24 cellular contexts compared by ENCODE assay signal in genomic region chr14:94676495-94677238, GRCh38.
"Had no signal": no experiment of that assay in that cellular context is flagged by ENCODE, and none has a peak within 500 bp of the region (broad histone marks: within the 10 kb centered on the region; RNA-seq: fewer than 3 reads in every experiment).

No MANE protein-coding gene starts in this region.

- DNase-seq: activated CD4-positive, alpha-beta memory T cell treated with anti-CD3 and anti-CD28 coated beads for 36 hours; activated CD4-positive, alpha-beta T cell treated with anti-CD3 and anti-CD28 coated beads, Interleukin-2, amount 10 ng/mL, durations not matched to agents 24 days and 14 days; activated gamma-delta T cell; activated naive CD4-positive, alpha-beta T cell treated with anti-CD3 and anti-CD28 coated beads, Interleukin-2, amount 50 U/mL, for 16 hours; activated T-cell treated with anti-CD3 and anti-CD28 coated beads, Interleukin-2, amount 50 U/mL, for 24 hours; amniotic stem cell; central memory CD4-positive, alpha-beta T cell; effector memory CD8-positive, alpha-beta T cell; left cardiac atrium; mammary epithelial cell; naive B cell; nephron progenitor cell; pancreas; stimulated activated CD4-positive, alpha-beta T cell treated with anti-CD3 and anti-CD28 coated beads, Interleukin-2, amount 100 ng/mL, for 48 hours; stimulated activated naive CD4-positive, alpha-beta T cell treated with Interleukin-2 at 50 U/mL for 16 hours; T-helper 1 cell; transverse colon; uterus had no signal

- H3K9me3 ChIP-seq: gastroesophageal sphincter, pancreas, prostate gland, transverse colon, uterus had no signal

- H3K4me3 ChIP-seq: gastroesophageal sphincter, hepatocyte, pancreas, prostate gland, transverse colon, uterus had no signal

- H3K36me3 Mint-ChIP-seq: activated CD4-positive, alpha-beta memory T cell treated with anti-CD3 and anti-CD28 coated beads for 36 hours; mesothelial cell of epicardium; naive B cell had no signal

- H3K4me3 Mint-ChIP-seq: activated CD4-positive, alpha-beta memory T cell treated with anti-CD3 and anti-CD28 coated beads for 36 hours; activated CD4-positive, alpha-beta T cell treated with anti-CD3 and anti-CD28 coated beads, Interleukin-2, amount 10 ng/mL, durations not matched to agents 24 days and 14 days; activated T-cell treated with anti-CD3 and anti-CD28 coated beads, Interleukin-2, amount 50 U/mL, for 24 hours; effector memory CD8-positive, alpha-beta T cell; mesothelial cell of epicardium; naive B cell; nephron progenitor cell had no signal

- ATAC-seq: effector memory CD8-positive, alpha-beta T cell; gastroesophageal sphincter; left cardiac atrium; pancreas had no signal

- H3K27ac ChIP-seq: gastroesophageal sphincter, hepatocyte, pancreas, prostate gland, transverse colon, uterus, VCaP had no signal

- H3K36me3 ChIP-seq: gastroesophageal sphincter, pancreas, prostate gland, transverse colon, uterus had no signal

- H3K4me1 ChIP-seq: gastroesophageal sphincter, pancreas, prostate gland, transverse colon, uterus had no signal

- H3K27ac Mint-ChIP-seq: activated CD4-positive, alpha-beta memory T cell treated with anti-CD3 and anti-CD28 coated beads for 36 hours; activated CD4-positive, alpha-beta T cell treated with anti-CD3 and anti-CD28 coated beads, Interleukin-2, amount 10 ng/mL, durations not matched to agents 24 days and 14 days; activated T-cell treated with anti-CD3 and anti-CD28 coated beads, Interleukin-2, amount 50 U/mL, for 24 hours; mesothelial cell of epicardium; nephron progenitor cell had no signal

- H3K4me2 ChIP-seq: hepatocyte had no signal

- H3K27me3 ChIP-seq: hepatocyte, pancreas, uterus had no signal

- H3K4me1 Mint-ChIP-seq: activated CD4-positive, alpha-beta T cell treated with anti-CD3 and anti-CD28 coated beads, Interleukin-2, amount 10 ng/mL, durations not matched to agents 24 days and 14 days; mesothelial cell of epicardium had no signal

- FAIRE-seq: keratinocyte, pancreas had no signal

- H2AFZ ChIP-seq: hepatocyte had no signal

- H3K9me3 Mint-ChIP-seq: activated CD4-positive, alpha-beta memory T cell treated with anti-CD3 and anti-CD28 coated beads for 36 hours; activated CD4-positive, alpha-beta T cell treated with anti-CD3 and anti-CD28 coated beads, Interleukin-2, amount 10 ng/mL, durations not matched to agents 24 days and 14 days; activated T-cell treated with anti-CD3 and anti-CD28 coated beads, Interleukin-2, amount 50 U/mL, for 24 hours; effector memory CD8-positive, alpha-beta T cell; mesothelial cell of epicardium; nephron progenitor cell had no signal

- H3K27me3 Mint-ChIP-seq: activated CD4-positive, alpha-beta T cell treated with anti-CD3 and anti-CD28 coated beads, Interleukin-2, amount 10 ng/mL, durations not matched to agents 24 days and 14 days had no signal

- H3K79me2 ChIP-seq: hepatocyte had no signal
